16 cellular contexts compared by ENCODE assay signal in the genomic region with DNA sequence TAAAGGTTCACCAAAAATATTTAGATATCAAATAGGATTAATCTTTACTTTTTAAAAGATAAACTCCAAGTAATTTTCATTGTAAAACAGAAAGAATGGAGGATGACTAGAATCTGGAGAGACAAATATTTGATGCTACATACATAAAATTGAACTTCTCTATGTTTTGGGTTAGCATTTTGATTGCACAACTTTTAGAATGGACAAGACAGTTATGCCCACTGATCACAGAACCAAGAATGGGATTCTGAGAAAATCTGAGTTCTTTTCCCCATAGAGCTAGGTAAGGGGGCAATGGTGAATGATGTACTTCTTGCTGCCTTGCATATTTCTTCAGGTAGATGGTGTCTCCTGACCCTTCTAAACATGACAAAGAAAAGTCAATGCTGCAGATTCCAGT.
"Had no signal": no experiment of that assay in that cellular context is flagged by ENCODE, and none has a peak within 500 bp of the region (broad histone marks: within the 10 kb centered on the region; RNA-seq: fewer than 3 reads in every experiment).

No MANE protein-coding gene starts in this region.

- DNase-seq: dermis blood vessel endothelial cell; heart left ventricle; hypothalamus; islet precursor cell; mammary epithelial cell; mucosa of descending colon; naive thymus-derived CD8-positive, alpha-beta T cell; posterior cingulate gyrus; sigmoid colon; stimulated activated CD4-positive, alpha-beta T cell treated with anti-CD3 and anti-CD28 coated beads, Interleukin-2, amount 100 ng/mL, for 24 hours; stimulated activated CD4-positive, alpha-beta T cell treated with anti-CD3 and anti-CD28 coated beads, Interleukin-4, amount 100 ng/mL, for 4 hours; stimulated activated naive CD4-positive, alpha-beta T cell; upper lobe of left lung; uterus had no signal

- H3K4me3 ChIP-seq: heart left ventricle, mucosa of descending colon, sigmoid colon, skin epidermis, upper lobe of left lung, uterus had no signal

- H3K4me1 ChIP-seq: uterus had no signal

- H3K27ac Mint-ChIP-seq: naive thymus-derived CD8-positive, alpha-beta T cell had no signal

- H3K36me3 ChIP-seq: heart left ventricle, sigmoid colon, upper lobe of left lung, uterus had no signal

- H3K27ac ChIP-seq: skin epidermis, upper lobe of left lung, uterus had no signal

- H3K4me3 Mint-ChIP-seq: naive thymus-derived CD8-positive, alpha-beta T cell had no signal

- H3K36me3 Mint-ChIP-seq: naive thymus-derived CD8-positive, alpha-beta T cell had no signal

- H3K27me3 ChIP-seq: heart left ventricle, sigmoid colon, upper lobe of left lung, uterus had no signal

- H3K9me3 ChIP-seq: heart left ventricle, mucosa of descending colon, sigmoid colon, upper lobe of left lung, uterus had no signal

- ATAC-seq: heart left ventricle; left lobe of liver; mucosa of descending colon; naive thymus-derived CD8-positive, alpha-beta T cell had no signal
